ENCODE assay signal across 24 cellular contexts in the genomic region with DNA sequence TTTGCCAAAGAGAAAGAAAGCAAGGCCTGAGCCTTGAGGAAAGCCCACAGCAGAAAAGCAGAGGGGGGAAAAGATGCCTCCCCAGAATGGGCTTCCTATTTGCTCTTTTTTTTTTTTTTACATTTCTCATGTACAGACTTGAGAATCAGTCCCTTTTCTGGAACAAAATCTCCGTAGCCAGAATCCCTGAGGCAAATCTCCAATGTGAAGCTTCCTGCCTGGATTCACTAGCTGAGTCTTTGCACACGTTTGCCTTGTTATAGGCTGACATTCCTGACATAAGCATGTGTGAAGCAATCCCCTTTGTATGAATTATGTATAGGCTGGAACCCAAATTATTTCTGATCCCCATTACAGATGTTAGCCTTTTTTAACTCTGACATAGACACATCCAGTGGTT.
"Had no signal": no experiment of that assay in that cellular context is flagged by ENCODE, and none has a peak within 500 bp of the region (broad histone marks: within the 10 kb centered on the region; RNA-seq: fewer than 3 reads in every experiment).

No MANE protein-coding gene starts in this region.

- H3K9me3 ChIP-seq: SJSA1, SK-N-SH had no signal

- FAIRE-seq: HTR-8/SVneo, K562, RCC 7860 had no signal

- H3K27me3 ChIP-seq: SJSA1 had no signal

- H3K4me3 ChIP-seq: K562, SJSA1 had no signal

- H3K36me3 ChIP-seq: SJSA1 had no signal

- DNase-seq: Kasumi-1, MM.1S, NCI-H1092 treated with DMSO at 0.1 percent for 48 hours, NCI-H1436, NCI-H187, NCI-H2029, NCI-H2081 treated with DMSO at 0.1 percent for 48 hours, NCI-H2171, NCI-H226, NCI-H446, NCI-H510A, NCI-H524 treated with DMSO at 0.1 percent for 48 hours, NCI-H69, NCI-H774, Right ventricle myocardium superior, RPMI8226, SIG-M5 had no signal

- H3K27ac ChIP-seq: HL-60, KMS-11, SJSA1 had no signal

- H3K4me2 ChIP-seq: KMS-11, SK-N-SH had no signal

- H3K9ac ChIP-seq: KMS-11, SK-N-SH had no signal

- H3K4me1 ChIP-seq: SJSA1 had no signal

- H3K9me2 ChIP-seq: SK-N-SH had no signal
